Comparison of ENCODE assay signal across 8 cellular contexts in the genomic region with DNA sequence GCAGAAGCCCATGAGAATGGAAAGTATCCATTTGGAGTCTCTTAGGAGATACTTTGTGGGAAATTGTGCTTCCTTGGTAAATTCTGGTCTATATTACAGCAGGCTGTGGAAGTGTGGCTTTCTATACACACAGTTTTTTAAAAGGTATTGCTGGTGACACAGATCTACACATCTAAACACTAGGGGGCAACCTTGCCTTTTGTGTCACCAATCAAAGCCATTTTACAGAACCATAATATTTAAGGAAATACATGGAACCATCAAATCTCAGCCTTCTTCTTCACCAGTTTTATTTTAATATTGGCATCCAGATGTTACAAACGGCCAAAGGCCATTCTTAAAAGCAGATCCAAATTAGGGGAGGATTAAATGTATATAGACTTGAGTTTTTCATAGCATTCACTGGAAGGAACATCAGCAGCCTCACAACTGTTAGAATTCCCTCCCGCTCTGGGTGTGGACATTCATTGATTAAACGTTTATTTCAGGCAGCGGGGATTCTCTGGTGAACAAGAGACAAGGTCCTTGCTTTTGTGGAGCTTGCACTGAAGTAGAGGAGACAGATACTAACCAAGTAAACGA.
A peak's percentile ranks its signal among the peaks of the same experiment; 100 is the strongest.
DNase-seq lines count a peak whose midpoint lies in the region; ATAC-seq and TF ChIP-seq lines count a peak whose summit lies in the region.

No MANE protein-coding gene starts in this region.

- no peak overlapping the region for H3K27ac Mint-ChIP-seq in activated CD4-positive, alpha-beta T cell treated with anti-CD3 and anti-CD28 coated beads for 36 hours
- H3K27ac Mint-ChIP-seq in activated CD4-positive, alpha-beta memory T cell treated with anti-CD3 and anti-CD28 coated beads for 36 hours: no peak overlapping the region

- no peaks in the 10 kb centered on the region for H3K9me3 Mint-ChIP-seq in activated CD4-positive, alpha-beta T cell treated with anti-CD3 and anti-CD28 coated beads for 36 hours (ENCODE audit: low read depth)
- no peaks in the 10 kb centered on the region for H3K9me3 Mint-ChIP-seq in activated CD4-positive, alpha-beta memory T cell treated with anti-CD3 and anti-CD28 coated beads for 36 hours

- no peaks in the 10 kb centered on the region for H3K27me3 Mint-ChIP-seq in activated CD4-positive, alpha-beta T cell treated with anti-CD3 and anti-CD28 coated beads for 36 hours
- no peaks in the 10 kb centered on the region for H3K27me3 Mint-ChIP-seq in activated CD4-positive, alpha-beta memory T cell treated with anti-CD3 and anti-CD28 coated beads for 36 hours

- POLR2A ChIA-PET in activated CD4-positive, alpha-beta T cell treated with anti-CD3 and anti-CD28 coated beads for 36 hours (lab: Charles Lee): no interaction called here
- POLR2A ChIA-PET in HEK293T (lab: Yijun Ruan, JAX): no interaction called here
- POLR2A ChIA-PET in activated CD4-positive, alpha-beta memory T cell treated with anti-CD3 and anti-CD28 coated beads for 36 hours (lab: Charles Lee): no interaction called here

- intact Hi-C loops in activated CD4-positive, alpha-beta T cell treated with anti-CD3 and anti-CD28 coated beads for 36 hours (cut with DNase I, micrococcal nuclease): loop anchor here (1.0 to 5.0 kb wide), 8 partner anchors 206 to 1056 kb away; partner anchors contain the start of gene REEP5 (in 2 of the 2)
- intact Hi-C loops in activated CD4-positive, alpha-beta memory T cell treated with anti-CD3 and anti-CD28 coated beads for 36 hours (cut with micrococcal nuclease): loop anchor here (1.0 to 10.0 kb wide), 6 partner anchors 206 to 1056 kb away; partner anchors contain the start of genes REEP5 and YTHDC2

- CTCF ChIA-PET in activated CD4-positive, alpha-beta T cell treated with anti-CD3 and anti-CD28 coated beads for 36 hours (lab: Charles Lee): interaction anchor here (0.6 to 6.1 kb wide), 20 partner anchors 10 to 444 kb away, joined by 3 to 93 read pairs (median 4); no protein-coding TSS in a partner anchor
- CTCF ChIA-PET in HEK293T (lab: Yijun Ruan, JAX): interaction anchor here (0.6 to 3.2 kb wide), 14 partner anchors 14 to 1053 kb away, joined by 3 to 37 read pairs (median 3); no protein-coding TSS in a partner anchor
- CTCF ChIA-PET in activated CD4-positive, alpha-beta memory T cell treated with anti-CD3 and anti-CD28 coated beads for 36 hours (lab: Charles Lee): interaction anchor here (0.7 to 8.3 kb wide), 17 partner anchors 9 to 445 kb away, joined by 3 to 152 read pairs (median 4); no protein-coding TSS in a partner anchor

- H3K4me1 Mint-ChIP-seq in activated CD4-positive, alpha-beta T cell treated with anti-CD3 and anti-CD28 coated beads for 36 hours: no peaks in the 10 kb centered on the region
- peaks cover 3% of the 10 kb centered on the region for H3K4me1 Mint-ChIP-seq in activated CD4-positive, alpha-beta memory T cell treated with anti-CD3 and anti-CD28 coated beads for 36 hours (ENCODE audit: low read depth)

- no peaks in the 10 kb centered on the region for H3K36me3 Mint-ChIP-seq in activated CD4-positive, alpha-beta T cell treated with anti-CD3 and anti-CD28 coated beads for 36 hours (ENCODE audit: low read depth)
- no peaks in the 10 kb centered on the region for H3K36me3 Mint-ChIP-seq in activated CD4-positive, alpha-beta memory T cell treated with anti-CD3 and anti-CD28 coated beads for 36 hours

- peak; percentile 47 for ATAC-seq in activated CD4-positive, alpha-beta T cell treated with anti-CD3 and anti-CD28 coated beads for 36 hours
- no peak for ATAC-seq in GM19452 (IDR thresholded peaks at IDR 0.05; ENCODE audit: unreplicated experiment)

- H3K4me3 Mint-ChIP-seq in activated CD4-positive, alpha-beta T cell treated with anti-CD3 and anti-CD28 coated beads for 36 hours: no peak overlapping the region
- H3K4me3 Mint-ChIP-seq in activated CD4-positive, alpha-beta memory T cell treated with anti-CD3 and anti-CD28 coated beads for 36 hours: no peak overlapping the region

- DNase-seq in activated CD4-positive, alpha-beta T cell treated with anti-CD3 and anti-CD28 coated beads for 36 hours: peak; percentile 37
- DNase-seq in activated CD4-positive, alpha-beta T cell treated with anti-CD3 and anti-CD28 coated beads, Interleukin-2, amount 50 U/mL, for 1 hour: no peak
- peak; percentile 44 for DNase-seq in HEK293T (ENCODE audit: extremely low spot score)
- DNase-seq in NCI-H345 (lab: John Stamatoyannopoulos, UW): peak; percentile 50
- peak; percentile 14 for DNase-seq in activated CD4-positive, alpha-beta memory T cell treated with anti-CD3 and anti-CD28 coated beads for 36 hours
- DNase-seq in foreskin melanocyte: peak; percentile 49
- peak; percentile 90 for DNase-seq in pons (ENCODE audit: low spot score)

TF ChIP-seq in HEK293T, 16 proteins besides CTCF, POLR2A, EP300 and RAD21:
- TF ChIP-seq SUZ12 (IDR thresholded peaks at IDR 0.05) (no peak), PKNOX1 (IDR thresholded peaks at IDR 0.05) (no peak), ELF4 (IDR thresholded peaks at IDR 0.05) (no peak), TARDBP (IDR thresholded peaks at IDR 0.05) (no peak), FOXA1 (IDR thresholded peaks at IDR 0.05) (no peak), LEF1 (IDR thresholded peaks at IDR 0.05; ENCODE audit: borderline replicate concordance) (no peak), L3MBTL2 (conservative IDR thresholded peaks at IDR 0.05) (no peak), FOXM1 (IDR thresholded peaks at IDR 0.05; ENCODE audit: borderline replicate concordance) (no peak), BHLHE40 (IDR thresholded peaks at IDR 0.05; ENCODE audit: borderline replicate concordance) (no peak), ARNT (IDR thresholded peaks at IDR 0.05) (no peak), CTBP1 (IDR thresholded peaks at IDR 0.05; ENCODE audit: borderline replicate concordance) (no peak), HDGF (IDR thresholded peaks at IDR 0.05; ENCODE audit: borderline replicate concordance) (no peak), FOXK2 (IDR thresholded peaks at IDR 0.05) (no peak), ZNF384 (IDR thresholded peaks at IDR 0.05) (no peak), NFRKB (IDR thresholded peaks at IDR 0.05) (no peak), SP1 (IDR thresholded peaks at IDR 0.05) (no peak)
